Comparison of ENCODE assay signal across 9 cellular contexts in genomic region chr1:9561429-9561828, GRCh38. TPM values are rescaled to one million over a fixed set of nuclear protein-coding genes. Genes with fewer than 3 reads are reported as not detected.
DNase-seq lines count a peak whose midpoint lies in the region; ATAC-seq, FAIRE-seq and TF ChIP-seq lines count a peak whose summit lies in the region.
"Had no signal": no experiment of that assay in that cellular context is flagged by ENCODE, and none has a peak within 500 bp of the region (broad histone marks: within the 10 kb centered on the region; RNA-seq: fewer than 3 reads in every experiment).

No MANE protein-coding gene starts in this region.

- H3K9me3 Mint-ChIP-seq in astrocyte (ENCODE audit: unreplicated experiment), result no peaks in the 10 kb centered on the region

- CTCF ChIA-PET in GM10248 (lab: Yijun Ruan, JAX), result no interaction called here

- peak; percentile 95 for DNase-seq in DMS153 (lab: John Stamatoyannopoulos, UW)
- DNase-seq in NCI-H187 treated with DMSO at 0.1 percent for 48 hours (lab: John Stamatoyannopoulos, UW), result peak; percentile 85
- DNase-seq in astrocyte (ENCODE audit: low read depth), result peak; percentile 95
- DNase-seq in effector CD4-positive, alpha-beta T cell, result no peak
- DNase-seq in GM10248 (ENCODE audit: extremely low spot score), result no peak

- H3K4me1 ChIP-seq in astrocyte (ENCODE audit: insufficient read depth, low read length), result peaks cover 7% of the 10 kb centered on the region

- no peaks in the 10 kb centered on the region for H3K27me3 Mint-ChIP-seq in astrocyte (ENCODE audit: low read depth, unreplicated experiment)

- peaks cover under 1% of the 10 kb centered on the region for H3K36me3 ChIP-seq in astrocyte (ENCODE audit: insufficient read depth, low read length)

- no peaks in the 10 kb centered on the region for H3K9me3 ChIP-seq in astrocyte (ENCODE audit: insufficient read depth, low read depth, low read length)

- peak overlapping the region; percentile 43 for H3K4me2 ChIP-seq in astrocyte (ENCODE audit: low read length)

- no peak overlapping the region for H2AFZ ChIP-seq in astrocyte (ENCODE audit: low read depth, low read length)

- H3K4me1 Mint-ChIP-seq in astrocyte (ENCODE audit: low read depth, unreplicated experiment), result peaks cover 3% of the 10 kb centered on the region

- FAIRE-seq in astrocyte (lab: Jason Lieb, UNC) (no peak), islet of Langerhans (lab: Jason Lieb, UNC) (peak; percentile 33)
- FAIRE-seq: H1 had no signal

- no peaks in the 10 kb centered on the region for H3K27me3 ChIP-seq in astrocyte (ENCODE audit: insufficient read depth, low read length)

- no peaks in the 10 kb centered on the region for H3K36me3 Mint-ChIP-seq in astrocyte (ENCODE audit: low read depth, unreplicated experiment)

- ATAC-seq in HG03045 (IDR thresholded peaks at IDR 0.05; ENCODE audit: unreplicated experiment), result no peak

- H3K4me3 Mint-ChIP-seq in astrocyte (ENCODE audit: unreplicated experiment), result no peak overlapping the region

- no peak overlapping the region for H3K27ac Mint-ChIP-seq in astrocyte (ENCODE audit: unreplicated experiment)

- H3K27ac ChIP-seq in astrocyte (ENCODE audit: low read depth, low read length) (peak overlapping the region; percentile 46), temporal lobe (ENCODE audit: low read depth, low read length) (peak overlapping the region; percentile 54)

- peak overlapping the region; percentile 38 for H3K9ac ChIP-seq in astrocyte (ENCODE audit: low read length)

- H3K79me2 ChIP-seq in astrocyte (ENCODE audit: insufficient read depth, low read length), result no peaks in the 10 kb centered on the region

- TF ChIP-seq CTCF in astrocyte (IDR thresholded peaks at IDR 0.05; ENCODE audit: insufficient read depth, low read depth, low read length), result no peak
- TF ChIP-seq CTCF in GM10248 (IDR thresholded peaks at IDR 0.05; ENCODE audit: control extremely low read depth, extremely low read depth, low read depth, missing control alignments), result no peak

- H4K20me1 ChIP-seq in astrocyte (ENCODE audit: insufficient read depth, low read length), result peaks cover 12% of the 10 kb centered on the region

- POLR2A ChIA-PET in GM10248 (lab: Yijun Ruan, JAX), result interaction anchor here (0.6 kb wide), 1 partner anchor 149 kb away, joined by 6 read pairs; no protein-coding TSS in a partner anchor

- H3K4me3 ChIP-seq in astrocyte (ENCODE audit: insufficient read depth, low read depth, low read length), result no peak overlapping the region

RNA-seq across cellular contexts. Expression of gene SLC25A33, which starts 22.2 kb away (rescaled TPM):
- total RNA-seq in astrocyte (6.2 and 6.7 TPM in 2 replicates), temporal lobe (4.9 TPM)

RNA-seq across cellular contexts. Expression of gene TMEM201, which starts 27.3 kb away (rescaled TPM):
- total RNA-seq in astrocyte (10.0 and 10.9 TPM in 2 replicates), temporal lobe (4.4 TPM)

Comparison
In these comparisons a context has a peak if more than half of its experiments do, and no peak if none do; other contexts are left out.
1. DNase-seq: peak in DMS153 (single experiment), NCI-H187 treated with DMSO at 0.1 percent for 48 hours (single experiment) and astrocyte (single experiment); none in effector CD4-positive, alpha-beta T cell (single experiment) and GM10248 (single experiment).